24 cellular contexts compared by ENCODE assay signal in the genomic region with DNA sequence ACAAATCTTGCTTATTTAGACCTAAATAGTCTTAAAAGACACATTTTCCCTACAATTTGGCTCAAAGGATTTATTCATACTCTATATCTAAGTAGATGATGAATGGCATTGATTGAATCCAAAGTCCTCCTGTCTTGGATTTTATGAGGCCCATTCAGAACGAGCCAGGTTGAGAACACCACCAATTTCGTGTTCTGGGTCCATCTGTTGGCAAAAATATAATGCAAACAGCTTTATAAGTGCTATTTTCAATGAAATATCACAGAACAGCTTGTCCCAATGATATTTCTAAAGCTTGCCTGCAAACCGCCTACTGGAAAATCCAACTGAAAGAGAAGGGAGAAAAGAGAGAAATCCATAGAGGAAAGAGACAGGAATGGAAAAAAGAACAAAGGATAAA.
"Had no signal": no experiment of that assay in that cellular context is flagged by ENCODE, and none has a peak within 500 bp of the region (broad histone marks: within the 10 kb centered on the region; RNA-seq: fewer than 3 reads in every experiment).

No MANE protein-coding gene starts in this region.

- H3K4me1 Mint-ChIP-seq: immature natural killer cell; naive B cell; neural progenitor cell; stimulated activated memory B cell treated with anti-CD40 and anti-IgM and Interleukin-4, amounts not matched to agents 10 μg/mL and 1 μg/mL and 100 μg/mL, for 72 hours had no signal

- H3K4me2 ChIP-seq: neural progenitor cell had no signal

- H2AFZ ChIP-seq: neural progenitor cell had no signal

- H3K27ac ChIP-seq: esophagus squamous epithelium, lower lobe of right lung, neural progenitor cell, prostate gland, right atrium auricular region, sigmoid colon, spleen, thoracic aorta, tibial nerve, upper lobe of left lung had no signal

- H3K4me1 ChIP-seq: esophagus squamous epithelium, lower lobe of right lung, prostate gland, right atrium auricular region, spleen, tibial nerve, upper lobe of left lung had no signal

- H3K27me3 ChIP-seq: esophagus squamous epithelium, neural progenitor cell, right atrium auricular region, sigmoid colon, spleen, tibial nerve, upper lobe of left lung had no signal

- H3K36me3 Mint-ChIP-seq: immature natural killer cell; naive B cell; natural killer cell treated with Interleukin-12 subunit alpha and Interleukin-12 subunit beta and Interleukin-15 and Interleukin-18, amount 100 ng/mL, for 72 hours; neural progenitor cell; stimulated activated memory B cell treated with anti-CD40 and anti-IgM and Interleukin-4, amounts not matched to agents 10 μg/mL and 1 μg/mL and 100 μg/mL, for 72 hours had no signal

- H3K9me3 Mint-ChIP-seq: neural progenitor cell had no signal

- H3K27ac Mint-ChIP-seq: effector memory CD8-positive, alpha-beta T cell; immature natural killer cell; naive B cell; natural killer cell treated with Interleukin-12 subunit alpha and Interleukin-12 subunit beta and Interleukin-15 and Interleukin-18, amount 100 ng/mL, for 72 hours; neural progenitor cell; stimulated activated memory B cell treated with anti-CD40 and anti-IgM and Interleukin-4, amounts not matched to agents 10 μg/mL and 1 μg/mL and 100 μg/mL, for 72 hours had no signal

- H3K36me3 ChIP-seq: esophagus squamous epithelium, lower lobe of right lung, neural progenitor cell, prostate gland, right atrium auricular region, sigmoid colon, spleen, thoracic aorta, tibial nerve, upper lobe of left lung had no signal

- H3K9me3 ChIP-seq: esophagus squamous epithelium, lower lobe of right lung, prostate gland, sigmoid colon, thoracic aorta, tibial nerve, upper lobe of left lung had no signal

- H3K4me3 Mint-ChIP-seq: effector memory CD8-positive, alpha-beta T cell; immature natural killer cell; naive B cell; natural killer cell treated with Interleukin-12 subunit alpha and Interleukin-12 subunit beta and Interleukin-15 and Interleukin-18, amount 100 ng/mL, for 72 hours; neural progenitor cell; stimulated activated memory B cell treated with anti-CD40 and anti-IgM and Interleukin-4, amounts not matched to agents 10 μg/mL and 1 μg/mL and 100 μg/mL, for 72 hours had no signal

- DNase-seq: cortex of kidney; effector memory CD8-positive, alpha-beta T cell; erythroblast; esophagus squamous epithelium; foreskin melanocyte; hypothalamus; immature natural killer cell; left ventricle myocardium superior; lower lobe of right lung; mucosa of descending colon; naive B cell; sigmoid colon; spleen; stimulated activated CD4-positive, alpha-beta T cell treated with anti-CD3 and anti-CD28 coated beads, Interleukin-4, amount 100 ng/mL, for 4 hours; stimulated activated naive CD8-positive, alpha-beta T cell treated with anti-CD3 and anti-CD28 coated beads, Interleukin-15, Interleukin-2, amounts not matched to agents 100 U/mL and 50 U/mL, for 24 hours; substantia nigra; upper lobe of left lung had no signal

- H3K9ac ChIP-seq: neural progenitor cell had no signal

- H3K27me3 Mint-ChIP-seq: effector memory CD8-positive, alpha-beta T cell; naive B cell; natural killer cell treated with Interleukin-12 subunit alpha and Interleukin-12 subunit beta and Interleukin-15 and Interleukin-18, amount 100 ng/mL, for 72 hours; stimulated activated memory B cell treated with anti-CD40 and anti-IgM and Interleukin-4, amounts not matched to agents 10 μg/mL and 1 μg/mL and 100 μg/mL, for 72 hours had no signal

- ATAC-seq: effector memory CD8-positive, alpha-beta T cell; left ventricle myocardium superior; lower lobe of right lung; mucosa of descending colon; natural killer cell treated with Interleukin-12 subunit alpha and Interleukin-12 subunit beta and Interleukin-15 and Interleukin-18, amount 100 ng/mL, for 72 hours; stimulated activated memory B cell treated with anti-CD40 and anti-IgM and Interleukin-4, amounts not matched to agents 10 μg/mL and 1 μg/mL and 100 μg/mL, for 72 hours; stimulated activated naive CD8-positive, alpha-beta T cell treated with anti-CD3 and anti-CD28 coated beads, Interleukin-15, Interleukin-2, amounts not matched to agents 100 U/mL and 50 U/mL, for 24 hours had no signal

- H3K4me3 ChIP-seq: esophagus squamous epithelium, lower lobe of right lung, mucosa of descending colon, neural progenitor cell, prostate gland, right atrium auricular region, sigmoid colon, spleen, thoracic aorta, tibial nerve, upper lobe of left lung had no signal
